In the genomic region with DNA sequence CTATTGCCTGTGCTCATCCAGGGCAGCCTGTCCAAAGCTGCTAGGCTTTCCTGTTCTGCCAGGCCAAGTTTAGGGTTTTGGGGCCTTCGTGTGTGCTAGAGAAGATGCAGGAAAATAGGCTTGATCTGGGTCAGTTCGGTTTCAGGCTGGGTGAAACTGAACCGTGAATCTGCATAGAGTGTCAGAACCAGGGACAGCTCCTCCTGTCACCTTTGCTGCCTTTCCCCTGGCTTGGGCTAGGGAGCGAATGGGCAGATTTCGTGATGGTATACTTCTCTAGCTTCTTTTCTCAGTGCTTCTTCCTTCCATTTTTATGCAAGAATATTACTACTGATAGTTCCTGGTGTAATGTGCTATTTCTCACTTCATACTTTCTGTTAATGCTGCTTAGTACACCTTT, we compare ENCODE assay signal across 1 cellular context.
TF ChIP-seq lines count a peak whose summit lies in the region.

No MANE protein-coding gene starts in this region.

TF ChIP-seq in H1, 55 proteins besides CTCF, POLR2A, EP300 and RAD21:
- TF ChIP-seq SIN3A (conservative IDR thresholded peaks at IDR 0.05 in 1 of 2, IDR thresholded peaks at IDR 0.05 in 1 of 2; ENCODE audit: low read depth in 1 of 2, low read length in 2 of 2) (peak; percentile 96 to 97), BACH1 (IDR thresholded peaks at IDR 0.05; ENCODE audit: low read length) (no peak), SAP30 (IDR thresholded peaks at IDR 0.05; ENCODE audit: insufficient read depth, insufficient replicate concordance, low read length) (peak; percentile 54), YY1 (IDR thresholded peaks at IDR 0.05; ENCODE audit: low read depth, low read length) (no peak)
TF ChIP-seq in H1: peak in this region for 2.
